Comparison of ENCODE assay signal across 1 cellular context in genomic region chr3:48372377-48372770, GRCh38.
TF ChIP-seq lines count a peak whose summit lies in the region.

No MANE protein-coding gene starts in this region.

TF ChIP-seq in GM23338, 12 proteins besides CTCF, POLR2A, EP300 and RAD21 (continued from another document):
- TF ChIP-seq, protein P1, sequence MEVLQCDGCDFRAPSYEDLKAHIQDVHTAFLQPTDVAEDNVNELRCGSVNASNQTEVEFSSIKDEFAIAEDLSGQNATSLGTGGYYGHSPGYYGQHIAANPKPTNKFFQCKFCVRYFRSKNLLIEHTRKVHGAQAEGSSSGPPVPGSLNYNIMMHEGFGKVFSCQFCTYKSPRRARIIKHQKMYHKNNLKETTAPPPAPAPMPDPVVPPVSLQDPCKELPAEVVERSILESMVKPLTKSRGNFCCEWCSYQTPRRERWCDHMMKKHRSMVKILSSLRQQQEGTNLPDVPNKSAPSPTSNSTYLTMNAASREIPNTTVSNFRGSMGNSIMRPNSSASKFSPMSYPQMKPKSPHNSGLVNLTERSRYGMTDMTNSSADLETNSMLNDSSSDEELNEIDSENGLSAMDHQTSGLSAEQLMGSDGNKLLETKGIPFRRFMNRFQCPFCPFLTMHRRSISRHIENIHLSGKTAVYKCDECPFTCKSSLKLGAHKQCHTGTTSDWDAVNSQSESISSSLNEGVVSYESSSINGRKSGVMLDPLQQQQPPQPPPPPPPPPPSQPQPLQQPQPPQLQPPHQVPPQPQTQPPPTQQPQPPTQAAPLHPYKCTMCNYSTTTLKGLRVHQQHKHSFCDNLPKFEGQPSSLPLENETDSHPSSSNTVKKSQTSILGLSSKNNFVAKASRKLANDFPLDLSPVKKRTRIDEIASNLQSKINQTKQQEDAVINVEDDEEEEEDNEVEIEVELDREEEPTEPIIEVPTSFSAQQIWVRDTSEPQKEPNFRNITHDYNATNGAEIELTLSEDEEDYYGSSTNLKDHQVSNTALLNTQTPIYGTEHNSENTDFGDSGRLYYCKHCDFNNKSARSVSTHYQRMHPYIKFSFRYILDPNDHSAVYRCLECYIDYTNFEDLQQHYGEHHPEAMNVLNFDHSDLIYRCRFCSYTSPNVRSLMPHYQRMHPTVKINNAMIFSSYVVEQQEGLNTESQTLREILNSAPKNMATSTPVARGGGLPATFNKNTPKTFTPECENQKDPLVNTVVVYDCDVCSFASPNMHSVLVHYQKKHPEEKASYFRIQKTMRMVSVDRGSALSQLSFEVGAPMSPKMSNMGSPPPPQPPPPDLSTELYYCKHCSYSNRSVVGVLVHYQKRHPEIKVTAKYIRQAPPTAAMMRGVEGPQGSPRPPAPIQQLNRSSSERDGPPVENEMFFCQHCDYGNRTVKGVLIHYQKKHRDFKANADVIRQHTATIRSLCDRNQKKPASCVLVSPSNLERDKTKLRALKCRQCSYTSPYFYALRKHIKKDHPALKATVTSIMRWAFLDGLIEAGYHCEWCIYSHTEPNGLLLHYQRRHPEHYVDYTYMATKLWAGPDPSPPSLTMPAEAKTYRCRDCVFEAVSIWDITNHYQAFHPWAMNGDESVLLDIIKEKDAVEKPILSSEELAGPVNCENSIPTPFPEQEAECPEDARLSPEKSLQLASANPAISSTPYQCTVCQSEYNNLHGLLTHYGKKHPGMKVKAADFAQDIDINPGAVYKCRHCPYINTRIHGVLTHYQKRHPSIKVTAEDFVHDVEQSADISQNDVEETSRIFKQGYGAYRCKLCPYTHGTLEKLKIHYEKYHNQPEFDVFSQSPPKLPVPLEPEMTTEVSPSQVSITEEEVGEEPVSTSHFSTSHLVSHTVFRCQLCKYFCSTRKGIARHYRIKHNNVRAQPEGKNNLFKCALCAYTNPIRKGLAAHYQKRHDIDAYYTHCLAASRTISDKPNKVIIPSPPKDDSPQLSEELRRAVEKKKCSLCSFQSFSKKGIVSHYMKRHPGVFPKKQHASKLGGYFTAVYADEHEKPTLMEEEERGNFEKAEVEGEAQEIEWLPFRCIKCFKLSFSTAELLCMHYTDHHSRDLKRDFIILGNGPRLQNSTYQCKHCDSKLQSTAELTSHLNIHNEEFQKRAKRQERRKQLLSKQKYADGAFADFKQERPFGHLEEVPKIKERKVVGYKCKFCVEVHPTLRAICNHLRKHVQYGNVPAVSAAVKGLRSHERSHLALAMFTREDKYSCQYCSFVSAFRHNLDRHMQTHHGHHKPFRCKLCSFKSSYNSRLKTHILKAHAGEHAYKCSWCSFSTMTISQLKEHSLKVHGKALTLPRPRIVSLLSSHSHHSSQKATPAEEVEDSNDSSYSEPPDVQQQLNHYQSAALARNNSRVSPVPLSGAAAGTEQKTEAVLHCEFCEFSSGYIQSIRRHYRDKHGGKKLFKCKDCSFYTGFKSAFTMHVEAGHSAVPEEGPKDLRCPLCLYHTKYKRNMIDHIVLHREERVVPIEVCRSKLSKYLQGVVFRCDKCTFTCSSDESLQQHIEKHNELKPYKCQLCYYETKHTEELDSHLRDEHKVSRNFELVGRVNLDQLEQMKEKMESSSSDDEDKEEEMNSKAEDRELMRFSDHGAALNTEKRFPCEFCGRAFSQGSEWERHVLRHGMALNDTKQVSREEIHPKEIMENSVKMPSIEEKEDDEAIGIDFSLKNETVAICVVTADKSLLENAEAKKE (CRISPR knock-in tag; IDR thresholded peaks at IDR 0.05) = no peak
